Comparison of ENCODE assay signal across 9 cellular contexts in the genomic region with DNA sequence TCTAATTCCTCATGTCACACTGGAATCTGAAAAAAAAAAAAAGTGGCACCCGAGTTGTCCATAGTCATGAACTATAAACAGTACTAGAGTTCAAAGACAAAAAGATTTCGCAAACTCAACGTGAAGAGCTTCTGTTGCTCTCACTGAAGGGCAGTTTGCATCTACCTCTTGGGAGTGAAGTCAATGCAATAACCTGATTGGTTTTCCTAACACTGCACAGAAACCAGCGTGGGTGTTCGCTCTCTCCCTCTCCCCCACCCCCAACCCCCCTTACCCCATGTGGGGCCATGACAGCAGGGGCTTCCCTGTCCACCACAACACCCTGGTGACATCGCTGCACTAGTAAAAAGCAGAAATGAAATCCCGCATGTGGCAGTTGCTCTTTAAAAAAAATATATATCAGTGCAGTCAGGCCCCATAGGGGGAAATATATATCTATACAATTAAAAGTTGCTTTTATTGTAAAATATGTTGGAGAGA.
DNase-seq lines count a peak whose midpoint lies in the region; ATAC-seq, FAIRE-seq and TF ChIP-seq lines count a peak whose summit lies in the region.
"Had no signal": no experiment of that assay in that cellular context is flagged by ENCODE, and none has a peak within 500 bp of the region (broad histone marks: within the 10 kb centered on the region; RNA-seq: fewer than 3 reads in every experiment).

No MANE protein-coding gene starts in this region.

- no peak overlapping the region for H2BK15ac ChIP-seq in H1 (ENCODE audit: low read length)

- H4K91ac ChIP-seq in H1 (replicated peaks; ENCODE audit: insufficient read length, low read length): no peak overlapping the region

- H3K14ac ChIP-seq in H1 (ENCODE audit: insufficient read length): no peak overlapping the region

- no peak overlapping the region for H3K27ac ChIP-seq in H1 (ENCODE audit: low read depth, low read length)

- H2BK20ac ChIP-seq in H1 (ENCODE audit: low read length): no peak overlapping the region

- H2BK5ac ChIP-seq in H1 (ENCODE audit: low read depth, low read length): no peak overlapping the region

- no peak overlapping the region for H4K5ac ChIP-seq in H1 (ENCODE audit: insufficient read length, low read depth, low read length)

- no peak overlapping the region for H2AK5ac ChIP-seq in H1 (ENCODE audit: low read depth, low read length)

- no peak for TF ChIP-seq POLR2A in H1 (IDR thresholded peaks at IDR 0.05; ENCODE audit: control extremely low read depth in 1 of 2, low read depth in 2 of 2, low read length in 2 of 2)

- H3K9me3 ChIP-seq in H1 (ENCODE audit: insufficient read depth in 2 of 2, low read depth in 1 of 2, low read length in 1 of 2): no peaks in the 10 kb centered on the region

- H3K27me3 ChIP-seq in H1 (replicated peaks in 1 of 4; ENCODE audit: control insufficient read depth in 3 of 4, extremely low read depth in 1 of 4, insufficient read depth in 3 of 4, low read length in 3 of 4): no peaks in the 10 kb centered on the region; a peak in 1 of 7 replicates

- peaks cover 0 to 22% (median 13%) of the 10 kb centered on the region in 4 experiments; a peak in 6 of 7 replicates for H3K4me1 ChIP-seq in H1 (replicated peaks in 1 of 4; ENCODE audit: control insufficient read depth in 3 of 4, insufficient read depth in 4 of 4, low read length in 3 of 4)

- no peaks in the 10 kb centered on the region for H3K79me1 ChIP-seq in H1 (ENCODE audit: low read depth, low read length)

- FAIRE-seq in GM18507 (lab: Jason Lieb, UNC) (peak; percentile 93), H1 (lab: Jason Lieb, UNC) (no peak)

- WGBS in H1 (ENCODE audit: extremely low coverage in 1 of 2, insufficient coverage in 1 of 2, insufficient read length in 1 of 2, insufficient replicate concordance in 2 of 2, low coverage in 1 of 2, low lambda C conversion rate in 2 of 2, missing lambda C conversion rate in 1 of 2), 2 experiments: 66% methylated on average over 5 of the region's 7 CpGs; no CpG with 5 or more reads in 1 of the 2 experiments

- DNase-seq in GM18507 (ENCODE audit: extremely low spot score, insufficient read length, low read depth) (peak; percentile 64), H1 (ENCODE audit: low read depth in 1 of 2, low spot score in 2 of 2) (no peak), KG1 (lab: John Stamatoyannopoulos, UW) (no peak), amygdala (lab: John Stamatoyannopoulos, UW) (no peak), NCI-H345 treated with DMSO at 0.1 percent for 48 hours (lab: John Stamatoyannopoulos, UW; ENCODE audit: unreplicated experiment) (no peak)
- DNase-seq in activated CD4-positive, alpha-beta T cell treated with anti-CD3 and anti-CD28 coated beads, Interleukin-2, amount 50 U/mL, for 48 hours: no peak
- DNase-seq: naive thymus-derived CD8-positive, alpha-beta T cell had no signal

- no peak overlapping the region for H2BK120ac ChIP-seq in H1 (replicated peaks; ENCODE audit: low read depth, low read length)

- H2BK12ac ChIP-seq in H1 (ENCODE audit: low read depth, low read length): no peak overlapping the region

- H3K36me3 ChIP-seq in H1 (ENCODE audit: control insufficient read depth in 2 of 4, insufficient read depth in 4 of 4, low read length in 3 of 4): no peaks in the 10 kb centered on the region

- no peak overlapping the region for H2AFZ ChIP-seq in H1 (ENCODE audit: low read length)

- TF ChIP-seq CTCF in H1 (IDR thresholded peaks at IDR 0.05; ENCODE audit: control extremely low read depth in 1 of 3, insufficient read depth in 1 of 3, low read depth in 1 of 3, low read length in 3 of 3): no peak

- H3K18ac ChIP-seq in H1 (ENCODE audit: extremely low read depth, low read length): no peak overlapping the region

- no peak overlapping the region for H3K4me3 ChIP-seq in H1 (ENCODE audit: extremely low read depth in 1 of 4, insufficient read depth in 2 of 4, low read depth in 3 of 4, low read length in 4 of 4)

- no peak overlapping the region for H3K4ac ChIP-seq in H1 (replicated peaks; ENCODE audit: insufficient read length, low read depth, low read length)

- CTCF ChIA-PET in H1 (lab: Charles Lee; ENCODE audit: partially characterized antibody): interaction anchor here (1.1 to 1.7 kb wide), 2 partner anchors 13 to 20 kb away, joined by 3 to 5 read pairs; no protein-coding TSS in a partner anchor

- no peaks in the 10 kb centered on the region for H3K79me2 ChIP-seq in H1 (ENCODE audit: control insufficient read depth in 1 of 2, insufficient read depth in 2 of 2, low read length in 2 of 2)

- H3K23ac ChIP-seq in H1 (ENCODE audit: insufficient read length): no peak overlapping the region

- no peak for TF ChIP-seq RAD21 in H1 (IDR thresholded peaks at IDR 0.05 in 1 of 2, conservative IDR thresholded peaks at IDR 0.05 in 1 of 2; ENCODE audit: low read depth in 2 of 2, low read length in 2 of 2)

- no peak overlapping the region for H3K9ac ChIP-seq in H1 (replicated peaks in 1 of 4; ENCODE audit: extremely low read depth in 1 of 4, low read depth in 3 of 4, low read length in 3 of 4)

- TF ChIP-seq EP300 in H1 (IDR thresholded peaks at IDR 0.05; ENCODE audit: borderline replicate concordance in 1 of 2, low read depth in 2 of 2, low read length in 2 of 2): no peak

- H4K8ac ChIP-seq in H1 (ENCODE audit: extremely low read depth, insufficient read depth, low read length): no peak overlapping the region

- ATAC-seq in GM21447 (IDR thresholded peaks at IDR 0.05; ENCODE audit: unreplicated experiment) (peak; percentile 90), HG03196 (IDR thresholded peaks at IDR 0.05; ENCODE audit: unreplicated experiment) (peak; percentile 79)
- ATAC-seq: naive thymus-derived CD8-positive, alpha-beta T cell had no signal

- no peaks in the 10 kb centered on the region for H4K20me1 ChIP-seq in H1 (replicated peaks in 1 of 2; ENCODE audit: control insufficient read depth in 1 of 2, insufficient read depth in 2 of 2, low read length in 2 of 2)

- POLR2A ChIA-PET in H1 (lab: Charles Lee; ENCODE audit: partially characterized antibody): interaction anchor here (0.7 kb wide), 1 partner anchor 1546 kb away, joined by 4 read pairs; no protein-coding TSS in a partner anchor

- H3K23me2 ChIP-seq in H1 (ENCODE audit: low read depth, low read length): peaks cover 7% of the 10 kb centered on the region

- H3K4me2 ChIP-seq in H1 (ENCODE audit: insufficient read depth in 1 of 2, low read depth in 2 of 2, low read length in 2 of 2): peak overlapping the region in 1 of 2 experiments; percentile 26; a peak in 1 of 4 replicates

- H3K56ac ChIP-seq in H1 (replicated peaks; ENCODE audit: insufficient read length, low read depth, low read length): no peak overlapping the region

TF ChIP-seq in H1, 55 proteins besides CTCF, POLR2A, EP300 and RAD21:
- TF ChIP-seq CEBPB (IDR thresholded peaks at IDR 0.05; ENCODE audit: low read depth, low read length) (0 out of 2 replicates have a peak, but pooled peaks have one; percentile 24), BACH1 (IDR thresholded peaks at IDR 0.05; ENCODE audit: low read length) (no peak), CBX5 (IDR thresholded peaks at IDR 0.05; ENCODE audit: low read depth, low read length) (no peak)
TF ChIP-seq in H1: peak in this region for 1.
